ENCODE assay signal across 19 cellular contexts in the genomic region with DNA sequence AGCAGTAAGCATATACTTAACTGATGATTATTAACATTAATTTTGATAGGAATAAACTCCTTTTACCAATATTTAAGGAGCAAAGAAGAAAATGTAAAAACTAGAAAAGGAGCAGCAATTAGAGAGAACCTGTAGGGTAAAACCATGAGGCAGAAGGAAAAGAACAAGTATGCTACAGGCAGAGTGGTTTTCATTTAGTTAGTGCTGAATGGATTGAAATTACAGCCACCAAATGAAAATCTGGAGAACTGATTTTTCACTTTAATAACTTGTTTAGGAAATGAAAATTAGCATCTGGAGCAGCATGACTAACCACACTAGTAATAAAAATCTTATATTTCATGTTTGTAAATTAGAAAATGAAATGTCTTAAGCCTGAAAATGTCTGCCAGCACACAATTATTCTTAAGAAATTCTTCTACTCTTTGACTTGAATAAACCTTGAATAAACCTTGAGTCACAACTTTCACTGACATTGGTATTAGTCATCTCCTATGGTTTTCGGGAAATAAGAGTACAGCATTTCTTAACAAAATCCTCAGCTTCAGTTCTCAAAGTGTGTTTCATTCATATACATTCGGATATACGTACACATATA.
A peak's percentile ranks its signal among the peaks of the same experiment; 100 is the strongest.
DNase-seq lines count a peak whose midpoint lies in the region; ATAC-seq, FAIRE-seq and TF ChIP-seq lines count a peak whose summit lies in the region.
"Had no signal": no experiment of that assay in that cellular context is flagged by ENCODE, and none has a peak within 500 bp of the region (broad histone marks: within the 10 kb centered on the region; RNA-seq: fewer than 3 reads in every experiment).

No MANE protein-coding gene starts in this region.

- TF ChIP-seq CTCF in astrocyte (IDR thresholded peaks at IDR 0.05; ENCODE audit: insufficient read depth, low read depth, low read length), result no peak
- TF ChIP-seq CTCF in foreskin keratinocyte (conservative IDR thresholded peaks at IDR 0.05), result no peak
- TF ChIP-seq CTCF in ovary (IDR thresholded peaks at IDR 0.05), result no peak

- intact Hi-C loops in ovary (cut with DNase I), result no loop called here

- no peaks in the 10 kb centered on the region for H3K27me3 ChIP-seq in astrocyte (ENCODE audit: insufficient read depth, low read length)
- H3K27me3 ChIP-seq in foreskin keratinocyte, result peaks cover 58% of the 10 kb centered on the region
- H3K27me3 ChIP-seq in ovary, result no peaks in the 10 kb centered on the region
- H3K27me3 ChIP-seq: heart right ventricle, uterus had no signal

- no peaks in the 10 kb centered on the region for H3K9me3 Mint-ChIP-seq in astrocyte (ENCODE audit: unreplicated experiment)
- H3K9me3 Mint-ChIP-seq: endodermal cell had no signal

- H3K4me3 ChIP-seq in astrocyte (ENCODE audit: insufficient read depth, low read depth, low read length) (no peak overlapping the region), ovary (no peak overlapping the region)
- H3K4me3 ChIP-seq: GM12878, heart right ventricle, mucosa of descending colon, uterus had no signal

- 82 to 89% (median 84%) methylated on average over 3 of the region's 3 CpGs for WGBS in ovary, 3 donors

- no peaks in the 10 kb centered on the region for H3K36me3 Mint-ChIP-seq in astrocyte (ENCODE audit: low read depth, unreplicated experiment)
- H3K36me3 Mint-ChIP-seq: activated CD8-positive, alpha-beta memory T cell treated with anti-CD3 and anti-CD28 coated beads, Interleukin-2, amount 10 ng/mL, durations not matched to agents 7 days and 5 days had no signal

- ATAC-seq in foreskin keratinocyte (peak; percentile 97), HG03469 (IDR thresholded peaks at IDR 0.05; ENCODE audit: unreplicated experiment) (no peak)
- ATAC-seq: activated CD8-positive, alpha-beta memory T cell treated with anti-CD3 and anti-CD28 coated beads, Interleukin-2, amount 10 ng/mL, durations not matched to agents 7 days and 5 days; GM12878; heart right ventricle; mucosa of descending colon; WTC11 had no signal

- no peak overlapping the region for H2AFZ ChIP-seq in astrocyte (ENCODE audit: low read depth, low read length)

- no peaks in the 10 kb centered on the region for H4K20me1 ChIP-seq in astrocyte (ENCODE audit: insufficient read depth, low read length)

- H3K36me3 ChIP-seq in astrocyte (ENCODE audit: insufficient read depth, low read length) (no peaks in the 10 kb centered on the region), ovary (no peaks in the 10 kb centered on the region)
- H3K36me3 ChIP-seq: heart right ventricle, uterus had no signal

- no peak overlapping the region for H3K4me3 Mint-ChIP-seq in astrocyte (ENCODE audit: unreplicated experiment)
- H3K4me3 Mint-ChIP-seq: activated CD8-positive, alpha-beta memory T cell treated with anti-CD3 and anti-CD28 coated beads, Interleukin-2, amount 10 ng/mL, durations not matched to agents 7 days and 5 days; endodermal cell; stimulated activated naive CD8-positive, alpha-beta T cell treated with anti-CD3 and anti-CD28 coated beads, Interleukin-15, Interleukin-2, amounts not matched to agents 100 ng/mL and 50 ng/mL, for 24 hours; WTC11 had no signal

- H3K27me3 Mint-ChIP-seq in astrocyte (ENCODE audit: low read depth, unreplicated experiment), result no peaks in the 10 kb centered on the region
- H3K27me3 Mint-ChIP-seq: activated CD8-positive, alpha-beta memory T cell treated with anti-CD3 and anti-CD28 coated beads, Interleukin-2, amount 10 ng/mL, durations not matched to agents 7 days and 5 days; stimulated activated naive CD8-positive, alpha-beta T cell treated with anti-CD3 and anti-CD28 coated beads, Interleukin-15, Interleukin-2, amounts not matched to agents 100 ng/mL and 50 ng/mL, for 24 hours had no signal

- H3K4me2 ChIP-seq in astrocyte (ENCODE audit: low read length), result peak overlapping the region; percentile 50

- H3K79me2 ChIP-seq in astrocyte (ENCODE audit: insufficient read depth, low read length), result no peaks in the 10 kb centered on the region

- H3K9me3 ChIP-seq in astrocyte (ENCODE audit: insufficient read depth, low read depth, low read length) (no peaks in the 10 kb centered on the region), ovary (no peaks in the 10 kb centered on the region)
- H3K9me3 ChIP-seq: mucosa of descending colon, uterus had no signal

- H3K27ac ChIP-seq in astrocyte (ENCODE audit: low read depth, low read length), result no peak overlapping the region
- no peak overlapping the region for H3K27ac ChIP-seq in foreskin keratinocyte
- no peak overlapping the region for H3K27ac ChIP-seq in ovary
- H3K27ac ChIP-seq: heart right ventricle, uterus had no signal

- TF ChIP-seq POLR2A in ovary (IDR thresholded peaks at IDR 0.05), result no peak

- peaks cover 7% of the 10 kb centered on the region for H3K4me1 Mint-ChIP-seq in astrocyte (ENCODE audit: low read depth, unreplicated experiment)
- H3K4me1 Mint-ChIP-seq: activated CD8-positive, alpha-beta memory T cell treated with anti-CD3 and anti-CD28 coated beads, Interleukin-2, amount 10 ng/mL, durations not matched to agents 7 days and 5 days; endodermal cell; WTC11 had no signal

- H3K9ac ChIP-seq in astrocyte (ENCODE audit: low read length), result no peak overlapping the region

- FAIRE-seq in astrocyte (lab: Jason Lieb, UNC) (no peak), urothelium cell line (lab: Jason Lieb, UNC) (no peak)
- FAIRE-seq: GM12878 had no signal

- DNase-seq in HT1080 (ENCODE audit: low read depth) (peak; percentile 73), astrocyte (ENCODE audit: low read depth) (peak; percentile 48), foreskin keratinocyte (peak; percentile 60 to 72), urothelium cell line (ENCODE audit: low spot score) (peak; percentile 18), ovary (no peak)
- no peak for DNase-seq in stimulated activated naive CD4-positive, alpha-beta T cell (lab: John Stamatoyannopoulos, UW)
- DNase-seq: activated CD8-positive, alpha-beta memory T cell treated with anti-CD3 and anti-CD28 coated beads, Interleukin-2, amount 10 ng/mL, durations not matched to agents 7 days and 5 days; activated naive CD4-positive, alpha-beta T cell; endodermal cell; GOT3; heart right ventricle; KBM-7; mucosa of descending colon; NCI-H510A; uterus had no signal

- peaks cover 6% of the 10 kb centered on the region for H3K4me1 ChIP-seq in astrocyte (ENCODE audit: insufficient read depth, low read length)
- H3K4me1 ChIP-seq in foreskin keratinocyte, result no peaks in the 10 kb centered on the region
- H3K4me1 ChIP-seq in ovary (ENCODE audit: insufficient read depth), result no peaks in the 10 kb centered on the region
- H3K4me1 ChIP-seq: heart right ventricle, uterus had no signal

- TF ChIP-seq EP300 in ovary (IDR thresholded peaks at IDR 0.05), result no peak

- no peak overlapping the region for H3K27ac Mint-ChIP-seq in astrocyte (ENCODE audit: unreplicated experiment)
- H3K27ac Mint-ChIP-seq: activated CD8-positive, alpha-beta memory T cell treated with anti-CD3 and anti-CD28 coated beads, Interleukin-2, amount 10 ng/mL, durations not matched to agents 7 days and 5 days; endodermal cell; stimulated activated naive CD8-positive, alpha-beta T cell treated with anti-CD3 and anti-CD28 coated beads, Interleukin-15, Interleukin-2, amounts not matched to agents 100 ng/mL and 50 ng/mL, for 24 hours; WTC11 had no signal

Comparison
In these comparisons a context has a peak if more than half of its experiments do, and no peak if none do; other contexts are left out.
1. DNase-seq: peak in HT1080 (single experiment), astrocyte (single experiment), foreskin keratinocyte (2 of 2) and urothelium cell line (single experiment); none in ovary (0 of 5) and stimulated activated naive CD4-positive, alpha-beta T cell (0 of 6).